In the genomic region with DNA sequence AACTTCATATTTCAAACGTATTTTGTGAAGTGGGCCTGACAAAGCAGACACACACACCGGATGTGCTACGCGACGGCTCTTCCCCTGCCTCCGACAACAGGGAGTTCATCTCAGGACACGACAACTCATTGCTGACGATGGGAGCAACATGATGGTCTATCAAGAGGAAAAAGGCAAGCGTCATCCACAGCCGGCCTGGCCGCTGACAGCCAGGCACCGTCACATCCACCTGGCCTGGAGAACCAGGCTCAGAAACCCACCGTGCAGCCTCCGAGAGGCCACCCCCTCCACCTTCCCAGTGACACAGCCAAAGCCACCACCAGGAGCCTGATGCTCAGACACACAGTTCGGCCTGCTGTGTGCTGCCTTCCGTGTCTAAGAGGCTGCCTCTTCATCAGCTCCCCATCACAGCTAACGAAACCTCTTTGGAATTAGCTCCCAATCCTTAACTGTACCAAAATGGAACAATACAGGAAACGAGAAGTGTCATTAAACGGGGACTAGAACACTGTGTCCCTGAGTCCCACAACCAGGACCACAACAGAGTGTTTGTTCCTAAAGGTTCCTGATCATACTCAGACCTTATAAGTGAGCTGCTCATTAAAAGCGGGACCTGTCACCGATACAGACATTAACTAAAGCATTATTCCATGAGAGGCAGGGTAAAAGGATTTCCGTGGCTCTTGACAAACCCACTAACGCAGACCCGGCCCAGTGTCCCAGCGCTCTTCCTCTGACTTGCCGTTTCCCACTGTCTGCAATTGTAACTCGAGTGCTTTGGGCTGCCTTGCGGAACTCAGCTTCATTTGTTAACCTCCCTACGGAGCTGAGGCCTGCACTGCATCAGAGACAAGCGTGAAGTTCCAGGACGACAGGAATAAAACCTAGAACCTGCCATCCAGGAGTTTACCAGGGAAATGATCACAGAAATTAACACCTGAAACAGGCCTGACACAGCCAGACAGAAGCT, we compare ENCODE assay signal across 18 cellular contexts.
DNase-seq lines count a peak whose midpoint lies in the region; ATAC-seq and TF ChIP-seq lines count a peak whose summit lies in the region.
"Had no signal": no experiment of that assay in that cellular context is flagged by ENCODE, and none has a peak within 500 bp of the region (broad histone marks: within the 10 kb centered on the region; RNA-seq: fewer than 3 reads in every experiment).

No MANE protein-coding gene starts in this region.

- no peak overlapping the region for H3K4me3 Mint-ChIP-seq in H9
- H3K4me3 Mint-ChIP-seq in immature natural killer cell = no peak overlapping the region
- H3K4me3 Mint-ChIP-seq: activated CD4-positive, alpha-beta T cell treated with anti-CD3 and anti-CD28 coated beads for 36 hours; T-helper 2 cell treated with Interferon-gamma antibody and Interleukin-4, amounts not matched to agents 5 μg/mL and 100 μg/mL, for 36 hours had no signal

- H2BK12ac ChIP-seq in H9 (ENCODE audit: insufficient read length, low read depth, low read length) = no peak overlapping the region

- DNase-seq in H9 (peak; percentile 38), cerebellum (ENCODE audit: low spot score) (peak; percentile 33), immature natural killer cell (no peak), retina (peak; percentile 13), NCI-H2081 treated with DMSO at 0.1 percent for 48 hours (lab: John Stamatoyannopoulos, UW) (no peak)
- no peak for DNase-seq in activated CD4-positive, alpha-beta T cell treated with anti-CD3 and anti-CD28 coated beads for 1 hour
- DNase-seq: activated CD4-positive, alpha-beta T cell treated with anti-CD3 and anti-CD28 coated beads for 36 hours; left lung; NCI-H1105 treated with DMSO at 0.1 percent for 48 hours; NCI-H226; SIG-M5; small intestine; stimulated activated naive CD8-positive, alpha-beta T cell treated with anti-CD3 and anti-CD28 coated beads, Interleukin-15, Interleukin-2, amounts not matched to agents 100 U/mL and 50 U/mL, for 24 hours had no signal

- H3K56ac ChIP-seq in H9 (ENCODE audit: insufficient read length, low read depth, low read length) = no peak overlapping the region

- no peaks in the 10 kb centered on the region for H3K23me2 ChIP-seq in H9 (ENCODE audit: insufficient read length, low read depth, low read length, poor library complexity, severe bottlenecking)

- no peak overlapping the region for H3K18ac ChIP-seq in H9 (ENCODE audit: insufficient read length, low read depth, low read length)

- no peak overlapping the region for H2BK15ac ChIP-seq in H9 (ENCODE audit: low read depth, low read length)

- no peaks in the 10 kb centered on the region for H3K9me3 ChIP-seq in H9 (ENCODE audit: control insufficient read depth, low read depth, low read length)

- no peak overlapping the region for H2AFZ ChIP-seq in H9 (ENCODE audit: low read length)

- H4K20me1 ChIP-seq in H9 (ENCODE audit: control insufficient read depth, insufficient read depth, insufficient read length) = no peaks in the 10 kb centered on the region

- no peak overlapping the region for H2AK5ac ChIP-seq in H9 (ENCODE audit: insufficient read length, low read length)

- H3K79me1 ChIP-seq in H9 (ENCODE audit: insufficient read depth, low read depth, low read length, poor library complexity, severe bottlenecking) = peaks cover 3% of the 10 kb centered on the region

- no peak overlapping the region for H3K23ac ChIP-seq in H9 (ENCODE audit: insufficient read length, low read depth, low read length)

- no peak overlapping the region for H2BK120ac ChIP-seq in H9 (ENCODE audit: low read depth, low read length, poor library complexity, severe bottlenecking)

- H4K5ac ChIP-seq in H9 (ENCODE audit: insufficient read length, low read depth, low read length) = no peak overlapping the region

- H3K27ac Mint-ChIP-seq in H9 = peak overlapping the region; percentile 8 to 67 (median 13); a peak in 5 of 7 replicates
- peak overlapping the region in 5 of 6 donors; percentile 12 to 75 (median 38) for H3K27ac Mint-ChIP-seq in immature natural killer cell
- H3K27ac Mint-ChIP-seq: activated CD4-positive, alpha-beta T cell treated with anti-CD3 and anti-CD28 coated beads for 36 hours; T-helper 2 cell treated with Interferon-gamma antibody and Interleukin-4, amounts not matched to agents 5 μg/mL and 100 μg/mL, for 36 hours had no signal

- ATAC-seq in GM19395 (IDR thresholded peaks at IDR 0.05; ENCODE audit: unreplicated experiment) = no peak
- no peak for ATAC-seq in HG03342 (IDR thresholded peaks at IDR 0.05; ENCODE audit: unreplicated experiment)
- ATAC-seq: activated CD4-positive, alpha-beta T cell treated with anti-CD3 and anti-CD28 coated beads for 36 hours; K562; left lung; stimulated activated naive CD8-positive, alpha-beta T cell treated with anti-CD3 and anti-CD28 coated beads, Interleukin-15, Interleukin-2, amounts not matched to agents 100 U/mL and 50 U/mL, for 24 hours had no signal

- no CpG with 5 or more reads among the region's 31 CpGs for WGBS in H9 (ENCODE audit: extremely low coverage, insufficient read length, low lambda C conversion rate)

- H3K4ac ChIP-seq in H9 (ENCODE audit: low read depth, low read length) = no peak overlapping the region

- H3K14ac ChIP-seq in H9 (ENCODE audit: insufficient read depth, low read length) = no peak overlapping the region; the same call in 1 of the 2 replicates

- H3K79me2 ChIP-seq in H9 (ENCODE audit: insufficient read depth, low read length) = no peaks in the 10 kb centered on the region

- H3K9ac ChIP-seq in H9 (ENCODE audit: extremely low read depth, insufficient read length, low read length) = no peak overlapping the region

- H3K4me1 Mint-ChIP-seq in H9 = peaks cover 16 to 19% of the 10 kb centered on the region in 2 experiments
- H3K4me1 Mint-ChIP-seq in immature natural killer cell = peaks cover 72 to 94% of the 10 kb centered on the region in 2 donors

- no peak overlapping the region for H3T11ph ChIP-seq in H9 (ENCODE audit: low read length)

- H3K4me2 ChIP-seq in H9 (ENCODE audit: insufficient read depth, insufficient read length, low read length) = no peak overlapping the region

- no peak overlapping the region for H4K91ac ChIP-seq in H9 (ENCODE audit: insufficient read length, low read depth, low read length)

- TF ChIP-seq CTCF in H9 (conservative IDR thresholded peaks at IDR 0.05) = no peak

- H2BK5ac ChIP-seq in H9 (ENCODE audit: insufficient read length, low read length) = no peak overlapping the region

- H3K9me3 Mint-ChIP-seq in H9 (peaks cover 0 to 3% of the 10 kb centered on the region in 2 experiments; a peak in 2 of 5 replicates), immature natural killer cell (no peaks in the 10 kb centered on the region)
- H3K9me3 Mint-ChIP-seq: T-helper 2 cell treated with Interferon-gamma antibody and Interleukin-4, amounts not matched to agents 5 μg/mL and 100 μg/mL, for 36 hours had no signal

- H3K27me3 ChIP-seq in H9 (ENCODE audit: insufficient read depth, low read length) = no peaks in the 10 kb centered on the region
- H3K27me3 ChIP-seq: left lung had no signal

- no peak overlapping the region for H3K27ac ChIP-seq in H9 (ENCODE audit: insufficient read length, low read depth, low read length)
- H3K27ac ChIP-seq: coronary artery had no signal

- H3K36me3 Mint-ChIP-seq in H9 (ENCODE audit: insufficient read depth in 1 of 3, low read depth in 3 of 3) (peaks cover 0 to 5% (median 0%) of the 10 kb centered on the region in 3 experiments; a peak in 4 of 7 replicates), immature natural killer cell (peaks cover 0 to 11% (median 4%) of the 10 kb centered on the region in 3 donors)

- H4K8ac ChIP-seq in H9 (replicated peaks; ENCODE audit: insufficient read length, low read depth, low read length) = no peak overlapping the region

- H3K4me1 ChIP-seq in H9 (ENCODE audit: insufficient read depth, low read length) = no peaks in the 10 kb centered on the region; the same call in 1 of the 2 replicates

- H3K27me3 Mint-ChIP-seq in H9 (ENCODE audit: low read depth) (no peaks in the 10 kb centered on the region), immature natural killer cell (ENCODE audit: low read depth in 3 of 3) (peaks cover 0 to 2% (median 1%) of the 10 kb centered on the region in 3 donors)
- H3K27me3 Mint-ChIP-seq: activated CD4-positive, alpha-beta T cell treated with anti-CD3 and anti-CD28 coated beads for 36 hours had no signal

- no peak overlapping the region for H2BK20ac ChIP-seq in H9 (ENCODE audit: low read depth, low read length, poor library complexity, severe bottlenecking)

Comparison
In these comparisons a context has a peak if more than half of its experiments do, and no peak if none do; other contexts are left out.
1. DNase-seq: peak in H9 (single experiment), cerebellum (single experiment) and retina (single experiment); none in immature natural killer cell (0 of 3), NCI-H2081 treated with DMSO at 0.1 percent for 48 hours (single experiment) and activated CD4-positive, alpha-beta T cell treated with anti-CD3 and anti-CD28 coated beads for 1 hour (single experiment).